ENCODE assay signal across 5 cellular contexts in the genomic region with DNA sequence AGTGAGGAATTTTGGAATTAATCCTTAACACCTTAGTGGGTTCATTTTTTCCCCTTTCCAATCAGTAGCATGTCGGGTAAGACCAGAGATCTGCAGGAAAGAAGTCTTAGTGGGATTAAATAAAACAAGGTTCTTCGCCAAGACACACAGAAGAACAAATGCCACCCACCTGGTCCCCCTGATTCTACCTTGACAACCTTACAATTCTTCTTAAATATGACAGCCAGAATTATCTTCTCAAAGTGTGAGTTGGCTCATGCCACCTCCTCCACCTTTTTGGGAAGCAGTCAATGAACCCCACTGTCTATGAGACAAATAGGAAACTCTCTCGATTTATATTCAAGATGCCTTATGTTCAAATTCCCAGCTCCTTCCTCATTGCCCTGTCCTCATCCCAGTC.
"Had no signal": no experiment of that assay in that cellular context is flagged by ENCODE, and none has a peak within 500 bp of the region (broad histone marks: within the 10 kb centered on the region; RNA-seq: fewer than 3 reads in every experiment).

No MANE protein-coding gene starts in this region.

- H3K27ac Mint-ChIP-seq: IgD-negative memory B cell had no signal

- DNase-seq: IMR-90, KBM-7 had no signal

- H3K4me1 Mint-ChIP-seq: IgD-negative memory B cell had no signal

- H3K4me3 ChIP-seq: K562 had no signal

- H3K4me3 Mint-ChIP-seq: IgD-negative memory B cell had no signal

- H3K27ac ChIP-seq: HL-60 had no signal

- H3K27me3 Mint-ChIP-seq: IgD-negative memory B cell had no signal
